In the genomic region with DNA sequence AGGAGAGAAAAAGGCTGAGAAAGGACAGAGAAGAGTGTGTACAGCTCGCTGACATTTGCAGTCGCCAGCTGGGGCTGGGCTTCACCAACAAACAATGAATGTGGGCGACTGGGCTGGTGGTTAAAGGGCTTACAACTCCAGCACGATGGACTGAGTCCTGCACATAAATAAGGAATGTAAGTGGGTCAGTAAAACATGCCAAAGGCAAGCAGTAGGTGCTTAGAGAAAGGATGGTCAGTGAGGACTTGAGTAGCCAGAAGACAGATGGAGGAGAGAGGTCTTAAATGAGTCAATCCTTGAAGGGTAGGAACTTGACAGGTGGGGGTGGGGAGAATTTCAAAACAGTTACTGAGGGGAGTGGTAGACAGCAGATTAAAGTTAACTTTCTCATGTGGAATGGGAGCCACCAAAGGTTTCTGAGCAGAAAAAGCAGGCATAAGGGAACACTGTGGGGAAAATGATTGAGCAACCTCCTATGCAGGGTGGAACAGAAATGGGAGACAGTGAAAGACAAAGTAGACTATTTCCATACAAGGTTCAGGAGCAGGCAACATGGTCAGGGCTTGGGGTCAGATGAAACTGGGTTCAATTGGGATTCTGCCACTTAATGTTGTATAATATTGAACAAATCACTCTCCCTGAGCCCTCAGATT, we compare ENCODE assay signal across 19 cellular contexts. TPM values are rescaled to one million over a fixed set of nuclear protein-coding genes. Genes with fewer than 3 reads are reported as not detected.
DNase-seq lines count a peak whose midpoint lies in the region; ATAC-seq, FAIRE-seq and TF ChIP-seq lines count a peak whose summit lies in the region.
"Had no signal": no experiment of that assay in that cellular context is flagged by ENCODE, and none has a peak within 500 bp of the region (broad histone marks: within the 10 kb centered on the region; RNA-seq: fewer than 3 reads in every experiment).

No MANE protein-coding gene starts in this region.

- H3K4me1 ChIP-seq in mammary epithelial cell (ENCODE audit: insufficient read depth, low read length) (peaks cover 65% of the 10 kb centered on the region), HepG2 (ENCODE audit: insufficient read depth, low read length) (peaks cover 47% of the 10 kb centered on the region)
- no peaks in the 10 kb centered on the region for H3K4me1 ChIP-seq in CD8-positive, alpha-beta T cell (ENCODE audit: insufficient read depth, low read length)

- H3K9me3 ChIP-seq in mammary epithelial cell (replicated peaks; ENCODE audit: insufficient read depth, low read length) (no peaks in the 10 kb centered on the region), HepG2 (ENCODE audit: low read length) (no peaks in the 10 kb centered on the region)
- no peaks in the 10 kb centered on the region for H3K9me3 ChIP-seq in CD8-positive, alpha-beta T cell (ENCODE audit: low read length)
- H3K9me3 ChIP-seq: left lung had no signal

- no peak overlapping the region for H2AFZ ChIP-seq in mammary epithelial cell (ENCODE audit: low read depth, low read length)
- H2AFZ ChIP-seq in HepG2 (ENCODE audit: low read length) = no peak overlapping the region

- H3K27me3 ChIP-seq in mammary epithelial cell (ENCODE audit: insufficient read depth, low read length) (no peaks in the 10 kb centered on the region), HepG2 (ENCODE audit: control insufficient read depth in 1 of 2, insufficient read depth in 2 of 2, low read length in 2 of 2) (no peaks in the 10 kb centered on the region)
- H3K27me3 ChIP-seq in CD8-positive, alpha-beta T cell (ENCODE audit: insufficient read depth, low read length) = no peaks in the 10 kb centered on the region
- H3K27me3 ChIP-seq: left lung had no signal

- H3K36me3 Mint-ChIP-seq in MCF 10A (ENCODE audit: insufficient read depth, unreplicated experiment) = no peaks in the 10 kb centered on the region
- H3K36me3 Mint-ChIP-seq in CD8-positive, alpha-beta T cell = no peaks in the 10 kb centered on the region
- H3K36me3 Mint-ChIP-seq: CD8-positive, alpha-beta memory T cell; natural killer cell treated with Interleukin-12 subunit alpha and Interleukin-12 subunit beta and Interleukin-15 and Interleukin-18, amount 100 ng/mL, for 72 hours had no signal

- no peak overlapping the region for H3K27ac Mint-ChIP-seq in MCF 10A (ENCODE audit: low read depth, unreplicated experiment)
- H3K27ac Mint-ChIP-seq in CD8-positive, alpha-beta T cell = no peak overlapping the region
- H3K27ac Mint-ChIP-seq: activated B cell treated with CpG ODN at 0.5 μM for 24 hours; CD8-positive, alpha-beta memory T cell; natural killer cell treated with Interleukin-12 subunit alpha and Interleukin-12 subunit beta and Interleukin-15 and Interleukin-18, amount 100 ng/mL, for 72 hours had no signal

- no peak for TF ChIP-seq CTCF in mammary epithelial cell (conservative IDR thresholded peaks at IDR 0.05 in 1 of 2, IDR thresholded peaks at IDR 0.05 in 1 of 2; ENCODE audit: extremely low read depth in 1 of 2, insufficient read depth in 1 of 2, low read depth in 1 of 2, low read length in 2 of 2)
- TF ChIP-seq CTCF in MCF 10A (IDR thresholded peaks at IDR 0.05; ENCODE audit: unreplicated experiment) = no peak
- no peak for TF ChIP-seq CTCF in HepG2 (CRISPR knock-in tag; IDR thresholded peaks at IDR 0.05)
- TF ChIP-seq CTCF in CD8-positive, alpha-beta T cell (IDR thresholded peaks at IDR 0.05) = no peak

- DNase-seq in mammary epithelial cell = no peak
- no peak for DNase-seq in MCF 10A (ENCODE audit: unreplicated experiment)
- peak; percentile 59 for DNase-seq in astrocyte of the hippocampus (ENCODE audit: low read depth, low spot score)
- DNase-seq in HepG2 (ENCODE audit: low spot score) = no peak
- no peak for DNase-seq in NCI-H748 (lab: John Stamatoyannopoulos, UW; ENCODE audit: unreplicated experiment)
- DNase-seq in CD8-positive, alpha-beta T cell = no peak
- DNase-seq in LoVo (ENCODE audit: low spot score) = no peak
- DNase-seq: 8988T; activated B cell treated with CpG ODN at 0.5 μM for 24 hours; activated naive CD4-positive, alpha-beta T cell treated with Interleukin-2 at 50 U/mL for 16 hours; CD8-positive, alpha-beta memory T cell; GDM1; left lung; PC-3; stimulated activated CD4-positive, alpha-beta T cell treated with anti-CD3 and anti-CD28 coated beads, Interleukin-1b, Interleukin-23, amount 100 ng/mL, for 48 hours; stimulated activated CD8-positive, alpha-beta memory T cell treated with anti-CD3 and anti-CD28 coated beads, Interleukin-4, amount 100 ng/mL, for 48 hours; trophoblast cell had no signal

- TF ChIP-seq EP300 in HepG2 (IDR thresholded peaks at IDR 0.05; ENCODE audit: low read depth in 2 of 2, low read length in 2 of 2) (no peak), HepG2 (CRISPR knock-in tag; IDR thresholded peaks at IDR 0.05; ENCODE audit: borderline replicate concordance) (no peak)

- H3K4me3 ChIP-seq in mammary epithelial cell (replicated peaks in 1 of 3; ENCODE audit: insufficient read depth in 1 of 3, low read depth in 2 of 3, low read length in 3 of 3) (no peak overlapping the region), HepG2 (replicated peaks in 1 of 3; ENCODE audit: insufficient read depth in 1 of 3, low read depth in 2 of 3, low read length in 3 of 3) (no peak overlapping the region)
- H3K4me3 ChIP-seq in CD8-positive, alpha-beta T cell (ENCODE audit: low read depth, low read length) = no peak overlapping the region
- H3K4me3 ChIP-seq: left lung had no signal

- dilution Hi-C loops in mammary epithelial cell (cut with HindIII; ENCODE audit: low sequenced_read_pairs) = no loop called here

- H4K20me1 ChIP-seq in mammary epithelial cell (ENCODE audit: insufficient read depth, low read length) = no peaks in the 10 kb centered on the region
- H4K20me1 ChIP-seq in HepG2 (ENCODE audit: insufficient read depth, low read length) = no peaks in the 10 kb centered on the region

- H3K4me2 ChIP-seq in mammary epithelial cell (ENCODE audit: insufficient read depth, low read depth, low read length) = no peak overlapping the region
- H3K4me2 ChIP-seq in HepG2 (ENCODE audit: low read depth, low read length) = no peak overlapping the region

- POLR2A ChIA-PET in MCF 10A (lab: Yijun Ruan, JAX) = interaction anchor here (0.7 to 6.8 kb wide), 9 partner anchors 15 to 581 kb away, joined by 3 to 79 read pairs (median 15); a partner anchor contains a TSS
- POLR2A ChIA-PET in HepG2 (lab: Yijun Ruan, JAX) = no interaction called here
- POLR2A ChIA-PET in CD8-positive, alpha-beta T cell (lab: Charles Lee) = no interaction called here

- no peak overlapping the region for H3K9ac ChIP-seq in mammary epithelial cell (ENCODE audit: insufficient read depth, low read length)
- no peak overlapping the region for H3K9ac ChIP-seq in HepG2 (ENCODE audit: insufficient read depth, low read depth, low read length)

- peaks cover 25% of the 10 kb centered on the region for H3K4me1 Mint-ChIP-seq in MCF 10A (ENCODE audit: insufficient read depth, unreplicated experiment)
- H3K4me1 Mint-ChIP-seq in CD8-positive, alpha-beta T cell (ENCODE audit: low read depth) = no peaks in the 10 kb centered on the region
- H3K4me1 Mint-ChIP-seq: activated B cell treated with CpG ODN at 0.5 μM for 24 hours; CD8-positive, alpha-beta memory T cell had no signal

- H3K27ac ChIP-seq in mammary epithelial cell (ENCODE audit: insufficient read depth, low read depth, low read length) = peak overlapping the region; percentile 89
- no peak overlapping the region for H3K27ac ChIP-seq in HepG2 (ENCODE audit: extremely low read length, insufficient read depth, low read length)
- no peak overlapping the region for H3K27ac ChIP-seq in CD8-positive, alpha-beta T cell (ENCODE audit: low read depth, low read length)
- H3K27ac ChIP-seq: left lung had no signal

- H3K36me3 ChIP-seq in mammary epithelial cell (ENCODE audit: insufficient read depth, low read length) = no peaks in the 10 kb centered on the region
- no peaks in the 10 kb centered on the region for H3K36me3 ChIP-seq in HepG2 (replicated peaks in 1 of 2; ENCODE audit: control insufficient read depth in 1 of 2, insufficient read depth in 2 of 2, low read length in 2 of 2)
- no peaks in the 10 kb centered on the region for H3K36me3 ChIP-seq in CD8-positive, alpha-beta T cell (ENCODE audit: insufficient read depth, low read length)
- H3K36me3 ChIP-seq: left lung had no signal

- FAIRE-seq in HepG2 (lab: Jason Lieb, UNC) = no peak

- H3K79me2 ChIP-seq in mammary epithelial cell (ENCODE audit: insufficient read depth, low read length) (peaks cover 57% of the 10 kb centered on the region), HepG2 (ENCODE audit: insufficient read depth, low read length) (no peaks in the 10 kb centered on the region)

- CTCF ChIA-PET in mammary epithelial cell (lab: Charles Lee; ENCODE audit: low non-redundant PET) (no interaction called here), MCF 10A (lab: Yijun Ruan, JAX) (interaction anchor here (1.3 to 2.4 kb wide), 3 partner anchors 38 to 161 kb away, joined by 4 to 11 read pairs (median 10); no protein-coding TSS in a partner anchor), HepG2 (lab: Yijun Ruan, JAX; ENCODE audit: low intra/inter-chr PET ratio, low total read pairs) (no interaction called here)
- CTCF ChIA-PET in CD8-positive, alpha-beta T cell (lab: Charles Lee) = no interaction called here

- H3K4me3 Mint-ChIP-seq in MCF 10A (ENCODE audit: unreplicated experiment) = no peak overlapping the region
- no peak overlapping the region for H3K4me3 Mint-ChIP-seq in CD8-positive, alpha-beta T cell
- H3K4me3 Mint-ChIP-seq: activated B cell treated with CpG ODN at 0.5 μM for 24 hours; CD8-positive, alpha-beta memory T cell; natural killer cell treated with Interleukin-12 subunit alpha and Interleukin-12 subunit beta and Interleukin-15 and Interleukin-18, amount 100 ng/mL, for 72 hours had no signal

- WGBS in mammary epithelial cell (ENCODE audit: low coverage, missing lambda C conversion rate) = 75% methylated on average over 4 of the region's 4 CpGs
- WGBS in HepG2 (ENCODE audit: low lambda C conversion rate) = 6% methylated on average over 4 of the region's 4 CpGs

- no peaks in the 10 kb centered on the region for H3K9me3 Mint-ChIP-seq in MCF 10A (ENCODE audit: unreplicated experiment)
- no peaks in the 10 kb centered on the region for H3K9me3 Mint-ChIP-seq in CD8-positive, alpha-beta T cell
- H3K9me3 Mint-ChIP-seq: activated B cell treated with CpG ODN at 0.5 μM for 24 hours; CD8-positive, alpha-beta memory T cell; natural killer cell treated with Interleukin-12 subunit alpha and Interleukin-12 subunit beta and Interleukin-15 and Interleukin-18, amount 100 ng/mL, for 72 hours had no signal

- H3K27me3 Mint-ChIP-seq in MCF 10A (ENCODE audit: insufficient read depth, unreplicated experiment) = no peaks in the 10 kb centered on the region
- no peaks in the 10 kb centered on the region for H3K27me3 Mint-ChIP-seq in CD8-positive, alpha-beta T cell (ENCODE audit: low read depth)
- H3K27me3 Mint-ChIP-seq: activated B cell treated with CpG ODN at 0.5 μM for 24 hours; CD8-positive, alpha-beta memory T cell; natural killer cell treated with Interleukin-12 subunit alpha and Interleukin-12 subunit beta and Interleukin-15 and Interleukin-18, amount 100 ng/mL, for 72 hours had no signal

- intact Hi-C loops in mammary epithelial cell (cut with micrococcal nuclease) = no loop called here
- intact Hi-C loops in MCF 10A (cut with micrococcal nuclease) = no loop called here
- intact Hi-C loops in HepG2 (cut with micrococcal nuclease; ENCODE audit: unreplicated experiment) = no loop called here
- intact Hi-C loops in CD8-positive, alpha-beta T cell (cut with DNase I, micrococcal nuclease) = no loop called here

- in situ Hi-C loops in mammary epithelial cell (cut with MboI; ENCODE audit: low sequenced_read_pairs in 2 of 2) (no loop called here), HepG2 (cut with HindIII; ENCODE audit: extremely low pct_ligation_motif_present, low pct_unique_long_range_greater_than_20kb) (no loop called here)

- no peak for TF ChIP-seq POLR2A in HepG2 (IDR thresholded peaks at IDR 0.05; ENCODE audit: insufficient read depth in 1 of 2, low read depth in 2 of 2, low read length in 2 of 2)

- no TSS peak for BruUV-seq in mammary epithelial cell (replicated peaks; lab: Mats Ljungman, UMichigan)
- BruUV-seq in MCF 10A (replicated peaks; lab: Mats Ljungman, UMichigan) = no TSS peak
- no TSS peak for BruUV-seq in HepG2 (replicated peaks; lab: Mats Ljungman, UMichigan)

- TF ChIP-seq RAD21 in HepG2 (CRISPR knock-in tag; IDR thresholded peaks at IDR 0.05) = no peak

- ATAC-seq in HepG2 (no peak), GM21619 (IDR thresholded peaks at IDR 0.05; ENCODE audit: unreplicated experiment) (no peak)
- ATAC-seq in CD8-positive, alpha-beta T cell = no peak
- ATAC-seq: left lung; natural killer cell treated with Interleukin-12 subunit alpha and Interleukin-12 subunit beta and Interleukin-15 and Interleukin-18, amount 100 ng/mL, for 72 hours; PC-3 had no signal

RNA-seq across cellular contexts. Expression of a gene that starts 37.4 kb away (rescaled TPM):
- 100 to 1,000 TPM; 119 to 371 TPM for total RNA-seq in mammary epithelial cell
- polyA plus RNA-seq in mammary epithelial cell = 75.5 TPM
- 27.2 TPM for polyA minus RNA-seq in mammary epithelial cell
- total RNA-seq in MCF 10A (2022) = 183 and 225 TPM in 2 replicates
- total RNA-seq in HepG2 (2016; rRNA removed; fragmentation: Illumina TruSeq; extraction: Trizol) = 25.0 and 46.2 TPM in 2 replicates
- 21.8 and 26.9 TPM in 2 replicates for total RNA-seq in HepG2 (2016; cell fraction: cytosol; rRNA removed; fragmentation: Illumina TruSeq; extraction: Trizol; ENCODE audit: low read depth)
- total RNA-seq in HepG2 (2016; cell fraction: insoluble cytoplasmic fraction; rRNA removed; fragmentation: Illumina TruSeq; extraction: Trizol) = 23.2 and 49.2 TPM in 2 replicates
- 27.1 and 30.4 TPM in 2 replicates for total RNA-seq in HepG2 (2016; cell fraction: membrane; rRNA removed; fragmentation: Illumina TruSeq; extraction: Trizol)
- 59.8 and 64.1 TPM in 2 replicates for total RNA-seq in HepG2 (2016; cell fraction: nucleus; rRNA removed; fragmentation: Illumina TruSeq; extraction: Trizol)
- polyA plus RNA-seq in HepG2 (2011; rRNA removed) = 33.2 and 36.2 TPM in 2 replicates
- 30.4 and 31.8 TPM in 2 replicates for polyA plus RNA-seq in HepG2 (2011; cell fraction: cytosol; rRNA removed)
- polyA plus RNA-seq in HepG2 (2011; cell fraction: nucleus; rRNA removed) = 131 and 138 TPM in 2 replicates
- polyA plus RNA-seq in HepG2 (2012) = 49.0 and 63.8 TPM in 2 replicates
- polyA plus RNA-seq in HepG2 (2016; cell fraction: cytosol; fragmentation: Illumina TruSeq; extraction: Trizol; ENCODE audit: low read depth) = 24.1 and 25.0 TPM in 2 replicates
- 48.7 and 51.1 TPM in 2 replicates for polyA plus RNA-seq in HepG2 (2016; cell fraction: insoluble cytoplasmic fraction; fragmentation: Illumina TruSeq; extraction: Trizol; ENCODE audit: low read depth)
- 26.6 and 28.9 TPM in 2 replicates for polyA plus RNA-seq in HepG2 (2016; cell fraction: membrane; fragmentation: Illumina TruSeq; extraction: Trizol; ENCODE audit: low read depth)
- 151 and 156 TPM in 2 replicates for polyA plus RNA-seq in HepG2 (2016; cell fraction: nucleus; fragmentation: Illumina TruSeq; extraction: Trizol; ENCODE audit: insufficient read depth, low read depth)
- polyA minus RNA-seq in HepG2 (2011; rRNA and poly(A)+ RNA removed; ENCODE audit: low replicate concordance) = 1.4 and 17.0 TPM in 2 replicates
- polyA minus RNA-seq in HepG2 (2011; cell fraction: cytosol; rRNA and poly(A)+ RNA removed) = 11.3 and 13.7 TPM in 2 replicates
- polyA minus RNA-seq in HepG2 (2011; cell fraction: nucleus; rRNA and poly(A)+ RNA removed) = 60.7 and 75.2 TPM in 2 replicates
- 100 to 1,000 TPM; 194 to 196 TPM for total RNA-seq in CD8-positive, alpha-beta T cell
